Comparison of ENCODE assay signal across 15 cellular contexts in genomic region chr16:27718767-27719445, GRCh38.
A peak's percentile ranks its signal among the peaks of the same experiment; 100 is the strongest.
DNase-seq lines count a peak whose midpoint lies in the region; ATAC-seq and TF ChIP-seq lines count a peak whose summit lies in the region.
"Had no signal": no experiment of that assay in that cellular context is flagged by ENCODE, and none has a peak within 500 bp of the region (broad histone marks: within the 10 kb centered on the region; RNA-seq: fewer than 3 reads in every experiment).

No MANE protein-coding gene starts in this region.

- no peaks in the 10 kb centered on the region for H3K9me3 ChIP-seq in sigmoid colon
- H3K9me3 ChIP-seq: colonic mucosa, SJSA1 had no signal

- H3K4me2 ChIP-seq in GM23338, result no peak overlapping the region

- H3K36me3 ChIP-seq in GM23338 (ENCODE audit: insufficient read depth) (no peaks in the 10 kb centered on the region), sigmoid colon (peaks cover 0 to 17% (median 0%) of the 10 kb centered on the region in 4 donors)
- H3K36me3 ChIP-seq: colonic mucosa, SJSA1 had no signal

- H3F3A ChIP-seq in GM23338 (replicated peaks; ENCODE audit: low read depth), result no peaks in the 10 kb centered on the region

- no peaks in the 10 kb centered on the region for H3K27me3 ChIP-seq in GM23338 (ENCODE audit: insufficient read depth)
- no peaks in the 10 kb centered on the region for H3K27me3 ChIP-seq in layer of hippocampus (ENCODE audit: control insufficient read depth, insufficient read depth, low read length)
- H3K27me3 ChIP-seq in sigmoid colon, result no peaks in the 10 kb centered on the region
- H3K27me3 ChIP-seq: colonic mucosa, SJSA1 had no signal

- no peak for TF ChIP-seq CTCF in GM23338 (conservative IDR thresholded peaks at IDR 0.05; ENCODE audit: low read depth in 2 of 2)
- no peak for TF ChIP-seq CTCF in brain (conservative IDR thresholded peaks at IDR 0.05)
- no peak for TF ChIP-seq CTCF in sigmoid colon (IDR thresholded peaks at IDR 0.05)

- no peaks in the 10 kb centered on the region for H3K9me2 ChIP-seq in GM23338 (ENCODE audit: insufficient read depth)

- no peak for TF ChIP-seq POLR2A in sigmoid colon (IDR thresholded peaks at IDR 0.05)

- ATAC-seq in GM23338 (no peak), GM21390 (IDR thresholded peaks at IDR 0.05; ENCODE audit: unreplicated experiment) (no peak), HG02763 (IDR thresholded peaks at IDR 0.05; ENCODE audit: unreplicated experiment) (no peak)

- intact Hi-C loops in sigmoid colon (cut with DNase I), result no loop called here

- H3K4me3 Mint-ChIP-seq in GM23338 (no peak overlapping the region), brain (peak overlapping the region in 2 of 5 experiments; percentile 29 to 44)
- H3K4me3 Mint-ChIP-seq in T-helper 2 cell treated with Interferon-gamma antibody and Interleukin-4, amounts not matched to agents 5 μg/mL and 100 μg/mL, for 36 hours, result no peak overlapping the region
- H3K4me3 Mint-ChIP-seq: CD4-positive, CD25-positive, alpha-beta regulatory T cell had no signal

- 55 to 75% methylated on average over 7 of the region's 7 CpGs for WGBS in sigmoid colon, 2 donors

- no peaks in the 10 kb centered on the region; the same call in 2 of the 3 replicates for H3K36me3 Mint-ChIP-seq in GM23338 (ENCODE audit: low read depth)
- peaks cover 53% of the 10 kb centered on the region for H3K36me3 Mint-ChIP-seq in brain
- no peaks in the 10 kb centered on the region for H3K36me3 Mint-ChIP-seq in T-helper 2 cell treated with Interferon-gamma antibody and Interleukin-4, amounts not matched to agents 5 μg/mL and 100 μg/mL, for 36 hours (ENCODE audit: low read depth)

- H4K20me1 ChIP-seq in GM23338 (replicated peaks; ENCODE audit: insufficient read depth), result no peaks in the 10 kb centered on the region

- no peak overlapping the region for H3K27ac ChIP-seq in GM23338 (ENCODE audit: low read depth)
- peak overlapping the region; percentile 97 for H3K27ac ChIP-seq in layer of hippocampus (ENCODE audit: low read depth, low read length)
- peak overlapping the region in 3 of 4 donors; percentile 38 to 66 (median 64) for H3K27ac ChIP-seq in sigmoid colon
- H3K27ac ChIP-seq: colonic mucosa, parathyroid adenoma, SJSA1 had no signal

- H3K9me3 Mint-ChIP-seq in GM23338 (no peaks in the 10 kb centered on the region), brain (peaks cover 0 to 2% (median 0%) of the 10 kb centered on the region in 5 experiments)
- no peaks in the 10 kb centered on the region for H3K9me3 Mint-ChIP-seq in T-helper 2 cell treated with Interferon-gamma antibody and Interleukin-4, amounts not matched to agents 5 μg/mL and 100 μg/mL, for 36 hours

- no peak for DNase-seq in GM23338 (ENCODE audit: low spot score)
- DNase-seq in sigmoid colon, result peak; percentile 80
- no peak for DNase-seq in stimulated activated CD4-positive, alpha-beta T cell treated with anti-CD3 and anti-CD28 coated beads, Interleukin-4, amount 100 ng/mL, for 4 hours
- no peak for DNase-seq in T-helper 2 cell treated with Interferon-gamma antibody and Interleukin-4, amounts not matched to agents 5 μg/mL and 100 μg/mL, for 36 hours (ENCODE audit: low spot score)
- DNase-seq: CD4-positive, CD25-positive, alpha-beta regulatory T cell; colonic mucosa; EL; NCI-H1105; NCI-H226 had no signal

- no peak for TF ChIP-seq EP300 in sigmoid colon (IDR thresholded peaks at IDR 0.05)

- H2AFZ ChIP-seq in GM23338, result no peak overlapping the region
- H2AFZ ChIP-seq: parathyroid adenoma had no signal

- H3K27me3 Mint-ChIP-seq in GM23338 (ENCODE audit: insufficient read depth, low read depth, poor library complexity) (peaks cover 7% of the 10 kb centered on the region), brain (peaks cover 8% of the 10 kb centered on the region)
- H3K27me3 Mint-ChIP-seq in T-helper 2 cell treated with Interferon-gamma antibody and Interleukin-4, amounts not matched to agents 5 μg/mL and 100 μg/mL, for 36 hours (ENCODE audit: low read depth), result no peaks in the 10 kb centered on the region
- H3K27me3 Mint-ChIP-seq: CD4-positive, CD25-positive, alpha-beta regulatory T cell had no signal

- H3K79me2 ChIP-seq in GM23338 (replicated peaks; ENCODE audit: insufficient read depth), result no peaks in the 10 kb centered on the region
- H3K79me2 ChIP-seq: parathyroid adenoma had no signal

- H3K4me1 ChIP-seq in GM23338 (ENCODE audit: insufficient read depth) (no peaks in the 10 kb centered on the region; the same call in 1 of the 2 replicates), sigmoid colon (peaks cover 0 to 5% (median 2%) of the 10 kb centered on the region in 4 donors)
- H3K4me1 ChIP-seq: colonic mucosa, SJSA1 had no signal

- H3K4me1 Mint-ChIP-seq in GM23338 (peaks cover 19% of the 10 kb centered on the region), brain (peaks cover 69% of the 10 kb centered on the region)
- H3K4me1 Mint-ChIP-seq in T-helper 2 cell treated with Interferon-gamma antibody and Interleukin-4, amounts not matched to agents 5 μg/mL and 100 μg/mL, for 36 hours (ENCODE audit: low read depth), result no peaks in the 10 kb centered on the region

- peak overlapping the region; percentile 28; the same call in 1 of the 2 replicates for H3K27ac Mint-ChIP-seq in GM23338
- H3K27ac Mint-ChIP-seq in brain, result peak overlapping the region; percentile 58 to 94 (median 90)
- no peak overlapping the region for H3K27ac Mint-ChIP-seq in T-helper 2 cell treated with Interferon-gamma antibody and Interleukin-4, amounts not matched to agents 5 μg/mL and 100 μg/mL, for 36 hours

- H3K4me3 ChIP-seq in GM23338 (no peak overlapping the region), sigmoid colon (no peak overlapping the region)
- H3K4me3 ChIP-seq: colonic mucosa, SJSA1 had no signal

TF ChIP-seq in GM23338, 12 proteins besides CTCF, POLR2A, EP300 and RAD21 (continues in another document):
- TF ChIP-seq REST (IDR thresholded peaks at IDR 0.05; ENCODE audit: unreplicated experiment), result no peak
- TF ChIP-seq ZNF331 (CRISPR knock-in tag; IDR thresholded peaks at IDR 0.05; ENCODE audit: low read depth), result no peak
